In genomic region chr13:75771818-75772217, GRCh38 we compare ENCODE assay signal across 9 cellular contexts.
A peak's percentile ranks its signal among the peaks of the same experiment; 100 is the strongest.
DNase-seq lines count a peak whose midpoint lies in the region; ATAC-seq and TF ChIP-seq lines count a peak whose summit lies in the region.
"Had no signal": no experiment of that assay in that cellular context is flagged by ENCODE, and none has a peak within 500 bp of the region (broad histone marks: within the 10 kb centered on the region; RNA-seq: fewer than 3 reads in every experiment).

No MANE protein-coding gene starts in this region.

- H3K27me3 Mint-ChIP-seq in osteocyte (ENCODE audit: unreplicated experiment), result no peaks in the 10 kb centered on the region

- no peak overlapping the region for H3K4me3 Mint-ChIP-seq in osteocyte (ENCODE audit: unreplicated experiment)

- no peak for TF ChIP-seq CTCF in osteocyte (IDR thresholded peaks at IDR 0.05)

- H3K9me3 Mint-ChIP-seq in osteocyte (ENCODE audit: unreplicated experiment), result peaks cover 4% of the 10 kb centered on the region

- H3K4me1 Mint-ChIP-seq in osteocyte (ENCODE audit: unreplicated experiment), result peaks cover 65% of the 10 kb centered on the region

- peaks cover 7% of the 10 kb centered on the region for H3K36me3 Mint-ChIP-seq in osteocyte (ENCODE audit: unreplicated experiment)

- H3K27ac Mint-ChIP-seq in osteocyte (ENCODE audit: unreplicated experiment), result peak overlapping the region; percentile 67

- no peak for ATAC-seq in HG03095 (IDR thresholded peaks at IDR 0.05; ENCODE audit: unreplicated experiment)
- ATAC-seq in HG03521 (IDR thresholded peaks at IDR 0.05; ENCODE audit: unreplicated experiment), result no peak
- ATAC-seq in HG02610 (IDR thresholded peaks at IDR 0.05; ENCODE audit: unreplicated experiment), result no peak

- H3K27ac ChIP-seq in epithelial cell of prostate, result peak overlapping the region; percentile 73

- peak; percentile 84 for DNase-seq in EL
- peak; percentile 44 for DNase-seq in NCI-H460 (ENCODE audit: extremely low read depth, low read depth)
- DNase-seq in epithelial cell of prostate (ENCODE audit: low read depth, low spot score), result no peak
- DNase-seq in osteocyte (ENCODE audit: extremely low spot score, unreplicated experiment), result no peak
- no peak for DNase-seq in NCI-H446 treated with DMSO at 0.1 percent for 48 hours (lab: John Stamatoyannopoulos, UW)
- DNase-seq: effector CD8-positive, alpha-beta T cell had no signal

Comparison
In these comparisons a context has a peak if more than half of its experiments do, and no peak if none do; other contexts are left out.
1. DNase-seq: peak in EL (single experiment) and NCI-H460 (single experiment); none in epithelial cell of prostate (single experiment), osteocyte (single experiment) and NCI-H446 treated with DMSO at 0.1 percent for 48 hours (single experiment).